Comparison of ENCODE assay signal across 25 cellular contexts in the genomic region with DNA sequence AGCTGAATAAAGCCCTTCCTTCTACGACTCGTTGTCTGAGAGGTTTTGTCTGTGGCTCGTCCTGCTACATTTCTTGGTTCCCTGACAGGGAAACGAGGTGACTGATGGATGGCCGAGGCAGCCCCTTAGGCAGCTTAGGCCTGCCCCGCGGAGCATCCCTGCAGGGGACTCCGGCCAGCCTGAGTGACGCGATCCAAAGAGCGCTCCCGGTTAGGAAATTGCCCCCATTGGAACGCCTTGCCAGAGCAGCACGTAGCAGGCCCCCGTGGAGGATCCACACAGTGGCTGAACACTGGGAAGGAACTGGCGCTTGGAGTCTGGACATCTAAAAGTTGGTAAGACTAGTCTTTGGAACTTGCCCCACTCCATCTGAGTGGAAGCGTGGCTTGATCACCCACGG.
DNase-seq lines count a peak whose midpoint lies in the region; TF ChIP-seq lines count a peak whose summit lies in the region.
"Had no signal": no experiment of that assay in that cellular context is flagged by ENCODE, and none has a peak within 500 bp of the region (broad histone marks: within the 10 kb centered on the region; RNA-seq: fewer than 3 reads in every experiment).

No MANE protein-coding gene starts in this region.

- BruUV-seq in Calu3 (replicated peaks; lab: Mats Ljungman, UMichigan) = no TSS peak

- H3K4me3 ChIP-seq in Karpas-422 (ENCODE audit: low read length) = no peak overlapping the region
- H3K4me3 ChIP-seq: A549; BLaER1 treated with 17β-estradiol and CSF1 and Interleukin-3, amounts not matched to agents 10 nM and 100 nM; lower lobe of right lung; upper lobe of right lung had no signal

- H3K27me3 Mint-ChIP-seq in Calu3 (ENCODE audit: unreplicated experiment) (no peaks in the 10 kb centered on the region), chondrocyte (ENCODE audit: low read depth) (peaks cover 3% of the 10 kb centered on the region), nephron (ENCODE audit: low read depth) (peaks cover 3% of the 10 kb centered on the region)
- H3K27me3 Mint-ChIP-seq: activated CD4-positive, alpha-beta memory T cell treated with anti-CD3 and anti-CD28 coated beads, Interleukin-2, amount 10 ng/mL, durations not matched to agents 7 days and 5 days; central memory CD8-positive, alpha-beta T cell; stimulated activated naive CD8-positive, alpha-beta T cell treated with anti-CD3 and anti-CD28 coated beads, Interleukin-15, amount 100 ng/mL, for 72 hours had no signal

- no peaks in the 10 kb centered on the region for H3K27me3 ChIP-seq in Karpas-422 (ENCODE audit: low read length)
- H3K27me3 ChIP-seq: BLaER1 treated with 17β-estradiol and CSF1 and Interleukin-3, amounts not matched to agents 10 nM and 100 nM; upper lobe of right lung had no signal

- H3K9me3 ChIP-seq in Karpas-422 (ENCODE audit: low read length) = no peaks in the 10 kb centered on the region
- H3K9me3 ChIP-seq: A549, lower lobe of right lung, upper lobe of right lung had no signal

- H3K4me2 ChIP-seq in Karpas-422 (ENCODE audit: low read depth, low read length, poor library complexity, severe bottlenecking) = no peak overlapping the region
- H3K4me2 ChIP-seq: A549 had no signal

- no peaks in the 10 kb centered on the region for H3K36me3 Mint-ChIP-seq in Calu3 (ENCODE audit: insufficient read depth, unreplicated experiment)
- H3K36me3 Mint-ChIP-seq in chondrocyte (ENCODE audit: low read depth) = no peaks in the 10 kb centered on the region
- H3K36me3 Mint-ChIP-seq in nephron (ENCODE audit: low read depth) = peaks cover 7% of the 10 kb centered on the region

- no peaks in the 10 kb centered on the region for H4K20me1 ChIP-seq in Karpas-422 (ENCODE audit: insufficient read depth, low read depth, low read length)
- H4K20me1 ChIP-seq: BLaER1 treated with 17β-estradiol and CSF1 and Interleukin-3, amounts not matched to agents 10 nM and 100 nM had no signal

- H3K4me3 Mint-ChIP-seq in Calu3 (ENCODE audit: low read depth, unreplicated experiment) (peak overlapping the region; percentile 47), chondrocyte (ENCODE audit: unreplicated experiment) (peak overlapping the region; percentile 62), nephron (no peak overlapping the region)
- H3K4me3 Mint-ChIP-seq: activated CD4-positive, alpha-beta memory T cell treated with anti-CD3 and anti-CD28 coated beads, Interleukin-2, amount 10 ng/mL, durations not matched to agents 7 days and 5 days; central memory CD8-positive, alpha-beta T cell; stimulated activated naive CD8-positive, alpha-beta T cell treated with anti-CD3 and anti-CD28 coated beads, Interleukin-15, amount 100 ng/mL, for 72 hours had no signal

- CTCF ChIA-PET in Calu3 (lab: Charles Lee) = no interaction called here

- H3K4me1 ChIP-seq in Karpas-422 (ENCODE audit: low read length) = peaks cover 11% of the 10 kb centered on the region
- H3K4me1 ChIP-seq: A549, lower lobe of right lung, parathyroid adenoma, upper lobe of right lung had no signal

- H3K27ac Mint-ChIP-seq in Calu3 (ENCODE audit: unreplicated experiment) (no peak overlapping the region), chondrocyte (ENCODE audit: unreplicated experiment) (peak overlapping the region; percentile 83), nephron (peak overlapping the region; percentile 63 to 88 (median 79))
- H3K27ac Mint-ChIP-seq: activated CD4-positive, alpha-beta memory T cell treated with anti-CD3 and anti-CD28 coated beads, Interleukin-2, amount 10 ng/mL, durations not matched to agents 7 days and 5 days; stimulated activated naive CD8-positive, alpha-beta T cell treated with anti-CD3 and anti-CD28 coated beads, Interleukin-15, amount 100 ng/mL, for 72 hours had no signal

- no peak overlapping the region for H3K27ac ChIP-seq in Karpas-422 (ENCODE audit: low read length)
- H3K27ac ChIP-seq: A549, lower lobe of right lung, parathyroid adenoma, upper lobe of right lung, VCaP had no signal

- H3K4me1 Mint-ChIP-seq in Calu3 (ENCODE audit: low read depth, unreplicated experiment) (peaks cover 8% of the 10 kb centered on the region), chondrocyte (ENCODE audit: low read depth) (peaks cover 17% of the 10 kb centered on the region), nephron (no peaks in the 10 kb centered on the region)
- H3K4me1 Mint-ChIP-seq: activated CD4-positive, alpha-beta memory T cell treated with anti-CD3 and anti-CD28 coated beads, Interleukin-2, amount 10 ng/mL, durations not matched to agents 7 days and 5 days; central memory CD8-positive, alpha-beta T cell; stimulated activated naive CD8-positive, alpha-beta T cell treated with anti-CD3 and anti-CD28 coated beads, Interleukin-15, amount 100 ng/mL, for 72 hours had no signal

- DNase-seq in Calu3 (no peak), Karpas-422 (no peak), chondrocyte (ENCODE audit: low spot score) (no peak), COR-L47 (lab: John Stamatoyannopoulos, UW) (no peak), NCI-H2107 treated with DMSO at 0.1 percent for 48 hours (lab: John Stamatoyannopoulos, UW; ENCODE audit: unreplicated experiment) (no peak)
- DNase-seq in activated effector memory CD4-positive, alpha-beta T cell treated with anti-CD3 and anti-CD28 coated beads, Interleukin-2, amount 50 U/mL, for 16 hours = no peak
- DNase-seq in stimulated activated CD4-positive, alpha-beta T cell treated with anti-CD3 and anti-CD28 coated beads, Interleukin-1b, Interleukin-23, amount 100 ng/mL, for 48 hours = no peak
- DNase-seq: activated CD4-positive, alpha-beta memory T cell treated with anti-CD3 and anti-CD28 coated beads, Interleukin-2, amount 10 ng/mL, durations not matched to agents 7 days and 5 days; activated naive CD4-positive, alpha-beta T cell; effector memory CD4-positive, alpha-beta T cell; Kasumi-1; lower lobe of right lung; NCI-H1105; NCI-H510A treated with DMSO at 0.1 percent for 48 hours; SHP77; stimulated activated CD4-positive, alpha-beta T cell treated with anti-CD3 and anti-CD28 coated beads, Interleukin-4, amount 100 ng/mL, for 1 hour; stimulated activated naive CD8-positive, alpha-beta T cell treated with anti-CD3 and anti-CD28 coated beads, Interleukin-15, amount 100 ng/mL, for 72 hours; T-helper 1 cell; upper lobe of right lung had no signal

- no peaks in the 10 kb centered on the region for H3K9me2 ChIP-seq in Karpas-422 (replicated peaks; ENCODE audit: insufficient read depth, low read length)

- H3K36me3 ChIP-seq in Karpas-422 (ENCODE audit: insufficient read depth, low read length) = no peaks in the 10 kb centered on the region
- H3K36me3 ChIP-seq: BLaER1 treated with 17β-estradiol and CSF1 and Interleukin-3, amounts not matched to agents 10 nM and 100 nM; lower lobe of right lung; upper lobe of right lung had no signal

- no peak overlapping the region for H3K9ac ChIP-seq in Karpas-422 (ENCODE audit: low read length)
- H3K9ac ChIP-seq: BLaER1 treated with 17β-estradiol and CSF1 and Interleukin-3, amounts not matched to agents 10 nM and 100 nM; parathyroid adenoma had no signal

- TF ChIP-seq CTCF in Calu3 (IDR thresholded peaks at IDR 0.05; ENCODE audit: unreplicated experiment) = no peak
- no peak for TF ChIP-seq CTCF in chondrocyte (IDR thresholded peaks at IDR 0.05)
- TF ChIP-seq CTCF in nephron (IDR thresholded peaks at IDR 0.05; ENCODE audit: unreplicated experiment in 3 of 3) = no peak

- intact Hi-C loops in Calu3 (cut with micrococcal nuclease; ENCODE audit: unreplicated experiment) = no loop called here

- H2AFZ ChIP-seq in Karpas-422 (ENCODE audit: low read length) = 0 out of 2 replicates have a peak overlapping the region, but pooled peaks have one; percentile 43
- H2AFZ ChIP-seq: parathyroid adenoma had no signal

- no peaks in the 10 kb centered on the region for H3K79me2 ChIP-seq in Karpas-422 (ENCODE audit: low read length)
- H3K79me2 ChIP-seq: parathyroid adenoma had no signal

- H3K9me3 Mint-ChIP-seq in Calu3 (ENCODE audit: low read depth, unreplicated experiment) (peaks cover 2% of the 10 kb centered on the region), chondrocyte (ENCODE audit: low read depth) (no peaks in the 10 kb centered on the region), nephron (peaks cover 3% of the 10 kb centered on the region)
- H3K9me3 Mint-ChIP-seq: activated CD4-positive, alpha-beta memory T cell treated with anti-CD3 and anti-CD28 coated beads, Interleukin-2, amount 10 ng/mL, durations not matched to agents 7 days and 5 days; central memory CD8-positive, alpha-beta T cell; stimulated activated naive CD8-positive, alpha-beta T cell treated with anti-CD3 and anti-CD28 coated beads, Interleukin-15, amount 100 ng/mL, for 72 hours had no signal

Comparison
In these comparisons a context has a peak if more than half of its experiments do, and no peak if none do; other contexts are left out.
1. H3K4me3 Mint-ChIP-seq: peak in Calu3 (single experiment) and chondrocyte (single experiment); none in nephron (0 of 3).